ENCODE assay signal across 8 cellular contexts in the genomic region with DNA sequence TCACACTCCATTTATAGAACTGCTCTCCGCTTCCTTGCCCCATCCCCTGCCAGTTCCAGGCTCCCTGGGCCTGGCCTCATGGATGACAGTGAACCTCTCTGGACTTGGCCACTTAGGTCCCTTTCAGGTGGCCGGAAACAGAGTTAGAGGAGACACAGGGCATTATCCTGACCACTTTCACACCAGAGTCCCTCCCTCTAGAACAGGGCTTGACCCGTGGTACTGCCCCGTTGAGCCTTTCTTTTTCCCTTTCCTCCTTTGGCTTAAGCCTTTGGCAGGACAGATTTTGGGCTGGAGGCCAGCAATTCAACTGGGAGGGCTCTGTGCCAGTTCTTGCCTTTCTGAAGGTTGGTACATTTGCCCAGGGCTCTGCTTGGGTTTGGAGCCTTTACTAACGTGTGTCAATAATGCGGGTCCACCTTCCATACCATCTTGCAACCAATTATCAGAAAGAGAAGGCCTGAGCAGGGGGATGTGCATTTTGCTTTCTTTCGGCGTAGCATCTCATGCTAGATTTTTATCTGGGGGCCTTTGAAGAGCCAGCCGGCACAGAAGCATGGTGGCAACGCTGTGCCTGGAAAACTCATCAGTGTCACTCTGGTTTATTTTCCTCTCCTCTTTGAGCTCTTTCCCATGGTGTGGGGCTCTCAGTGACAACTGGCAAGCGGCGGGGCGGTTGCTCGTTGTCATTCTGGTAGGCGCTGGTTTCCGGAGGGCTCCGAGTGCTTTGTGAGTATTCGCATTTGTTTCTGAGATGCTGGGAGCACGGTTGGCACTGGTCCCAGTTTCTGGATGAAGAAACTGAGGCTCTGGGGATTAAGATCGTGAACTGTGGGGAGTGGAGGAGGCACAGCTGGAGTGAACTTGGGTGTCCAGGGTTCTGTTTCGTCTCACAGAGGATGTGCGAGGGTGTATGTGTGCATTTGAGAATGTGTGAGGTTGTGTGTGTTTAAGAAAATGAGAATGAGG. TPM values are rescaled to one million over a fixed set of nuclear protein-coding genes. Genes with fewer than 3 reads are reported as not detected.
DNase-seq lines count a peak whose midpoint lies in the region; ATAC-seq and TF ChIP-seq lines count a peak whose summit lies in the region.

No MANE protein-coding gene starts in this region.

- intact Hi-C loops in upper lobe of right lung (cut with DNase I): no loop called here

- peak overlapping the region; percentile 84 for H3K27ac ChIP-seq in upper lobe of right lung

- H3K9me3 ChIP-seq in upper lobe of right lung: no peaks in the 10 kb centered on the region

- ATAC-seq in upper lobe of right lung: peak; percentile 32
- ATAC-seq in GM21423 (IDR thresholded peaks at IDR 0.05; ENCODE audit: unreplicated experiment): no peak
- no peak for ATAC-seq in HG03439 (IDR thresholded peaks at IDR 0.05; ENCODE audit: unreplicated experiment)

- peaks cover 6% of the 10 kb centered on the region for H3K4me1 Mint-ChIP-seq in activated naive CD4-positive, alpha-beta T cell treated with anti-CD3 and anti-CD28 coated beads, Interleukin-2, amount 10 ng/mL, durations not matched to agents 7 days and 5 days

- H3K27me3 ChIP-seq in upper lobe of right lung: no peaks in the 10 kb centered on the region

- DNase-seq in activated naive CD4-positive, alpha-beta T cell treated with anti-CD3 and anti-CD28 coated beads, Interleukin-2, amount 10 ng/mL, durations not matched to agents 7 days and 5 days: no peak
- DNase-seq in activated naive CD4-positive, alpha-beta T cell (lab: John Stamatoyannopoulos, UW): no peak
- DNase-seq in cerebellum (ENCODE audit: low spot score) (peak; percentile 85), medulla oblongata (ENCODE audit: extremely low spot score) (peak; percentile 91), upper lobe of right lung (peak; percentile 84)
- DNase-seq in activated effector memory CD4-positive, alpha-beta T cell treated with Interleukin-2 at 50 U/mL for 16 hours: no peak

- TF ChIP-seq CTCF in upper lobe of right lung (IDR thresholded peaks at IDR 0.05): no peak

- H3K9me3 Mint-ChIP-seq in activated naive CD4-positive, alpha-beta T cell treated with anti-CD3 and anti-CD28 coated beads, Interleukin-2, amount 10 ng/mL, durations not matched to agents 7 days and 5 days: no peaks in the 10 kb centered on the region

- H3K4me3 Mint-ChIP-seq in activated naive CD4-positive, alpha-beta T cell treated with anti-CD3 and anti-CD28 coated beads, Interleukin-2, amount 10 ng/mL, durations not matched to agents 7 days and 5 days: no peak overlapping the region

- no peaks in the 10 kb centered on the region for H3K27me3 Mint-ChIP-seq in activated naive CD4-positive, alpha-beta T cell treated with anti-CD3 and anti-CD28 coated beads, Interleukin-2, amount 10 ng/mL, durations not matched to agents 7 days and 5 days

- H3K4me3 ChIP-seq in upper lobe of right lung: no peak overlapping the region

- peaks cover 7% of the 10 kb centered on the region for H3K36me3 Mint-ChIP-seq in activated naive CD4-positive, alpha-beta T cell treated with anti-CD3 and anti-CD28 coated beads, Interleukin-2, amount 10 ng/mL, durations not matched to agents 7 days and 5 days

- CTCF ChIA-PET in activated naive CD4-positive, alpha-beta T cell treated with anti-CD3 and anti-CD28 coated beads, Interleukin-2, amount 10 ng/mL, durations not matched to agents 7 days and 5 days (lab: Charles Lee): no interaction called here

- H3K4me1 ChIP-seq in upper lobe of right lung: peaks cover 72% of the 10 kb centered on the region

- H3K27ac Mint-ChIP-seq in activated naive CD4-positive, alpha-beta T cell treated with anti-CD3 and anti-CD28 coated beads, Interleukin-2, amount 10 ng/mL, durations not matched to agents 7 days and 5 days: peak overlapping the region; percentile 58

- H3K36me3 ChIP-seq in upper lobe of right lung: no peaks in the 10 kb centered on the region

RNA-seq across cellular contexts. Expression of gene TPCN1, which starts 23.0 kb away (rescaled TPM):
- 27.7 TPM for total RNA-seq in cerebellum
- 51.9 TPM for total RNA-seq in upper lobe of right lung

RNA-seq across cellular contexts. Expression of gene RITA1, which starts 58.8 kb away (rescaled TPM):
- total RNA-seq in cerebellum: 10.9 TPM
- total RNA-seq in upper lobe of right lung: 16.4 TPM

RNA-seq across cellular contexts. Expression of gene DDX54, which starts 59.0 kb away (rescaled TPM):
- total RNA-seq in cerebellum: 9.3 TPM
- 55.8 TPM for total RNA-seq in upper lobe of right lung

Comparison
In these comparisons a context has a peak if more than half of its experiments do, and no peak if none do; other contexts are left out.
1. DNase-seq: peak in cerebellum (single experiment), medulla oblongata (single experiment) and upper lobe of right lung (single experiment); none in activated naive CD4-positive, alpha-beta T cell treated with anti-CD3 and anti-CD28 coated beads, Interleukin-2, amount 10 ng/mL, durations not matched to agents 7 days and 5 days (single experiment), activated naive CD4-positive, alpha-beta T cell (0 of 4) and activated effector memory CD4-positive, alpha-beta T cell treated with Interleukin-2 at 50 U/mL for 16 hours (single experiment).